In genomic region chr6:69664551-69664950, GRCh38 we compare ENCODE assay signal across 24 cellular contexts.
DNase-seq lines count a peak whose midpoint lies in the region; ATAC-seq, FAIRE-seq and TF ChIP-seq lines count a peak whose summit lies in the region.
"Had no signal": no experiment of that assay in that cellular context is flagged by ENCODE, and none has a peak within 500 bp of the region (broad histone marks: within the 10 kb centered on the region; RNA-seq: fewer than 3 reads in every experiment).

No MANE protein-coding gene starts in this region.

- BruUV-seq in HepG2 (replicated peaks; lab: Mats Ljungman, UMichigan): no TSS peak
- BruUV-seq in K562 (replicated peaks; lab: Mats Ljungman, UMichigan): no TSS peak

- ATAC-seq in HepG2 (no peak), right lobe of liver (no peak), K562 (no peak)
- ATAC-seq: GM12878 had no signal

- peaks cover 1% of the 10 kb centered on the region for H3K9me3 Mint-ChIP-seq in activated CD4-positive, alpha-beta T cell treated with anti-CD3 and anti-CD28 coated beads, Interleukin-2, amount 10 ng/mL, durations not matched to agents 24 days and 14 days

- no peaks in the 10 kb centered on the region for H3K36me3 Mint-ChIP-seq in activated CD4-positive, alpha-beta T cell treated with anti-CD3 and anti-CD28 coated beads, Interleukin-2, amount 10 ng/mL, durations not matched to agents 24 days and 14 days (ENCODE audit: low read depth)
- H3K36me3 Mint-ChIP-seq: CD14-positive monocyte; CD4-positive, alpha-beta memory T cell; CD4-positive, CD25-positive, alpha-beta regulatory T cell; CD8-positive, alpha-beta memory T cell had no signal

- 23% methylated on average over 1 of the region's 1 CpG for WGBS in HepG2 (ENCODE audit: low lambda C conversion rate)
- 60% methylated on average over 1 of the region's 1 CpG for WGBS in right lobe of liver (ENCODE audit: insufficient coverage, low coverage, low lambda C conversion rate, missing lambda C conversion rate)
- 0% methylated on average over 1 of the region's 1 CpG for WGBS in K562 (ENCODE audit: insufficient coverage, low coverage, missing lambda C conversion rate)

- FAIRE-seq in HepG2 (lab: Jason Lieb, UNC) (no peak), K562 (lab: Jason Lieb, UNC) (no peak)
- FAIRE-seq: A204.1, GM12878 had no signal

- in situ Hi-C loops in HepG2 (cut with HindIII; ENCODE audit: extremely low pct_ligation_motif_present, low pct_unique_long_range_greater_than_20kb) (no loop called here), K562 (cut with MboI) (no loop called here)

- H4K20me1 ChIP-seq in HepG2 (ENCODE audit: insufficient read depth, low read length) (no peaks in the 10 kb centered on the region), K562 (replicated peaks; ENCODE audit: control insufficient read depth, insufficient read depth, low read length) (no peaks in the 10 kb centered on the region)
- H4K20me1 ChIP-seq: BLaER1 had no signal

- H3K4me3 ChIP-seq in HepG2 (replicated peaks in 1 of 3; ENCODE audit: insufficient read depth in 1 of 3, low read depth in 2 of 3, low read length in 3 of 3) (no peak overlapping the region), right lobe of liver (no peak overlapping the region), K562 (no peak overlapping the region)
- H3K4me3 ChIP-seq: BLaER1, GM12878 had no signal

- H3K27ac Mint-ChIP-seq in activated CD4-positive, alpha-beta T cell treated with anti-CD3 and anti-CD28 coated beads, Interleukin-2, amount 10 ng/mL, durations not matched to agents 24 days and 14 days: no peak overlapping the region
- H3K27ac Mint-ChIP-seq: CD14-positive monocyte; CD4-positive, alpha-beta memory T cell; CD4-positive, CD25-positive, alpha-beta regulatory T cell; CD8-positive, alpha-beta memory T cell had no signal

- no peak for TF ChIP-seq POLR2A in HepG2 (IDR thresholded peaks at IDR 0.05; ENCODE audit: insufficient read depth in 1 of 2, low read depth in 2 of 2, low read length in 2 of 2)
- TF ChIP-seq POLR2A in right lobe of liver (IDR thresholded peaks at IDR 0.05): no peak
- no peak for TF ChIP-seq POLR2A in K562 (conservative IDR thresholded peaks at IDR 0.05)

- no peaks in the 10 kb centered on the region for H3K9me1 ChIP-seq in K562 (ENCODE audit: control insufficient read depth, insufficient read depth, low read length)

- H3K27ac ChIP-seq in HepG2 (ENCODE audit: extremely low read length, insufficient read depth, low read length) (no peak overlapping the region), right lobe of liver (no peak overlapping the region), K562 (ENCODE audit: extremely low read depth, low read depth, low read length) (no peak overlapping the region)
- H3K27ac ChIP-seq: BLaER1 had no signal

- H3K4me3 Mint-ChIP-seq in activated CD4-positive, alpha-beta T cell treated with anti-CD3 and anti-CD28 coated beads, Interleukin-2, amount 10 ng/mL, durations not matched to agents 24 days and 14 days: no peak overlapping the region
- H3K4me3 Mint-ChIP-seq: CD14-positive monocyte; CD4-positive, alpha-beta memory T cell; CD4-positive, CD25-positive, alpha-beta regulatory T cell; CD8-positive, alpha-beta memory T cell had no signal

- H3K4me1 ChIP-seq in HepG2 (ENCODE audit: insufficient read depth, low read length): no peaks in the 10 kb centered on the region
- no peaks in the 10 kb centered on the region for H3K4me1 ChIP-seq in right lobe of liver
- H3K4me1 ChIP-seq in K562 (replicated peaks in 1 of 2; ENCODE audit: control insufficient read depth in 2 of 2, insufficient read depth in 2 of 2, low read length in 2 of 2): no peaks in the 10 kb centered on the region

- TF ChIP-seq EP300 in HepG2 (IDR thresholded peaks at IDR 0.05; ENCODE audit: low read depth in 2 of 2, low read length in 2 of 2): no peak
- TF ChIP-seq EP300 in HepG2 (CRISPR knock-in tag; IDR thresholded peaks at IDR 0.05; ENCODE audit: borderline replicate concordance): no peak
- TF ChIP-seq EP300 in K562 (IDR thresholded peaks at IDR 0.05; ENCODE audit: low read length): no peak

- CTCF ChIA-PET in HepG2 (lab: Yijun Ruan, JAX; ENCODE audit: low intra/inter-chr PET ratio, low total read pairs): no interaction called here
- CTCF ChIA-PET in K562 (lab: Yijun Ruan, JAX; ENCODE audit: low intra/inter-chr PET ratio): no interaction called here

- H2AFZ ChIP-seq in HepG2 (ENCODE audit: low read length) (no peak overlapping the region), K562 (ENCODE audit: low read depth, low read length) (no peak overlapping the region)

- H3K4me1 Mint-ChIP-seq in activated CD4-positive, alpha-beta T cell treated with anti-CD3 and anti-CD28 coated beads, Interleukin-2, amount 10 ng/mL, durations not matched to agents 24 days and 14 days: peaks cover 2% of the 10 kb centered on the region
- H3K4me1 Mint-ChIP-seq: CD14-positive monocyte; CD8-positive, alpha-beta memory T cell had no signal

- no peak overlapping the region for H3K9ac ChIP-seq in HepG2 (ENCODE audit: insufficient read depth, low read depth, low read length)
- H3K9ac ChIP-seq in K562 (ENCODE audit: insufficient read depth in 1 of 2, low read depth in 2 of 2, low read length in 2 of 2): no peak overlapping the region
- H3K9ac ChIP-seq: BLaER1 had no signal

- intact Hi-C loops in HepG2 (cut with micrococcal nuclease; ENCODE audit: unreplicated experiment) (no loop called here), right lobe of liver (cut with DNase I) (no loop called here), K562 (cut with micrococcal nuclease) (no loop called here)
- intact Hi-C loops in activated CD4-positive, alpha-beta T cell treated with anti-CD3 and anti-CD28 coated beads, Interleukin-2, amount 10 ng/mL, durations not matched to agents 24 days and 14 days (cut with micrococcal nuclease): no loop called here

- TF ChIP-seq CTCF in HepG2 (CRISPR knock-in tag; IDR thresholded peaks at IDR 0.05): no peak
- TF ChIP-seq CTCF in right lobe of liver (IDR thresholded peaks at IDR 0.05): no peak
- TF ChIP-seq CTCF in K562 (IDR thresholded peaks at IDR 0.05 in 2 of 3, conservative IDR thresholded peaks at IDR 0.05 in 1 of 3; ENCODE audit: insufficient read depth in 2 of 3, low read depth in 1 of 3, low read length in 3 of 3): no peak

- H3K4me2 ChIP-seq in HepG2 (ENCODE audit: low read depth, low read length) (no peak overlapping the region), K562 (ENCODE audit: insufficient read depth, low read length) (no peak overlapping the region)
- H3K4me2 ChIP-seq: BLaER1 had no signal

- no peak for TF ChIP-seq RAD21 in HepG2 (CRISPR knock-in tag; IDR thresholded peaks at IDR 0.05)
- no peak for TF ChIP-seq RAD21 in K562 (CRISPR knock-in tag; conservative IDR thresholded peaks at IDR 0.05 in 1 of 2, IDR thresholded peaks at IDR 0.05 in 1 of 2)

- POLR2A ChIA-PET in HepG2 (lab: Yijun Ruan, JAX) (no interaction called here), K562 (lab: Yijun Ruan, JAX) (no interaction called here)

- H3K27me3 Mint-ChIP-seq in activated CD4-positive, alpha-beta T cell treated with anti-CD3 and anti-CD28 coated beads, Interleukin-2, amount 10 ng/mL, durations not matched to agents 24 days and 14 days: peaks cover 15% of the 10 kb centered on the region

- no peaks in the 10 kb centered on the region for H3K9me3 ChIP-seq in HepG2 (ENCODE audit: low read length)
- H3K9me3 ChIP-seq in right lobe of liver: no peaks in the 10 kb centered on the region
- no peaks in the 10 kb centered on the region for H3K9me3 ChIP-seq in K562 (replicated peaks; ENCODE audit: control insufficient read depth, insufficient read depth, low read depth, low read length)
- H3K9me3 ChIP-seq: BE2C, BLaER1 had no signal

- H3K27me3 ChIP-seq in HepG2 (ENCODE audit: control insufficient read depth in 1 of 2, insufficient read depth in 2 of 2, low read length in 2 of 2) (no peaks in the 10 kb centered on the region), right lobe of liver (no peaks in the 10 kb centered on the region), K562 (ENCODE audit: control insufficient read depth in 2 of 2, insufficient read depth in 2 of 2, low read length in 2 of 2) (no peaks in the 10 kb centered on the region)
- H3K27me3 ChIP-seq: BE2C, BLaER1 had no signal

- DNase-seq in HepG2 (ENCODE audit: low spot score) (no peak), right lobe of liver (no peak), K562 (ENCODE audit: extremely low read depth in 1 of 4, low spot score in 3 of 4) (no peak)
- no peak for DNase-seq in stimulated activated CD4-positive, alpha-beta T cell treated with anti-CD3 and anti-CD28 coated beads, Interleukin-12 subunit alpha, Interleukin-12 subunit beta, amount 100 ng/mL, for 4 hours
- no peak for DNase-seq in activated CD4-positive, alpha-beta T cell treated with anti-CD3 and anti-CD28 coated beads, Interleukin-2, amount 10 ng/mL, durations not matched to agents 24 days and 14 days
- DNase-seq: 8988T; ACHN; BE2C; C1 segment of cervical spinal cord; CD4-positive, alpha-beta memory T cell; CD4-positive, CD25-positive, alpha-beta regulatory T cell; CD8-positive, alpha-beta memory T cell; COR-L47; DMS 273 treated with DMSO at 0.1 percent for 48 hours; DMS153; DMS53; DMS79; DND-41; EL; GDM1 had no signal

- H3K36me3 ChIP-seq in HepG2 (replicated peaks in 1 of 2; ENCODE audit: control insufficient read depth in 1 of 2, insufficient read depth in 2 of 2, low read length in 2 of 2): no peaks in the 10 kb centered on the region
- H3K36me3 ChIP-seq in right lobe of liver: no peaks in the 10 kb centered on the region
- H3K36me3 ChIP-seq in K562 (ENCODE audit: control insufficient read depth, insufficient read depth, low read length): no peaks in the 10 kb centered on the region
- H3K36me3 ChIP-seq: BE2C, BLaER1 had no signal

- no peaks in the 10 kb centered on the region for H3K79me2 ChIP-seq in HepG2 (ENCODE audit: insufficient read depth, low read length)
- H3K79me2 ChIP-seq in K562 (ENCODE audit: control insufficient read depth, insufficient read depth, low read length): no peaks in the 10 kb centered on the region

TF ChIP-seq in HepG2, 621 proteins besides CTCF, POLR2A, EP300 and RAD21:
- TF ChIP-seq MAFK (conservative IDR thresholded peaks at IDR 0.05 in 1 of 2, IDR thresholded peaks at IDR 0.05 in 1 of 2; ENCODE audit: low read length in 2 of 2): peak in 1 of 2 experiments; percentile 62; a peak in 1 of 4 replicates
- TF ChIP-seq MAFF (IDR thresholded peaks at IDR 0.05; ENCODE audit: low read depth, low read length): 0 out of 2 replicates have a peak, but pooled peaks have one; percentile 21
- no peak for TF ChIP-seq RARG (CRISPR knock-in tag; IDR thresholded peaks at IDR 0.05; ENCODE audit: low read depth)

TF ChIP-seq in K562, 482 proteins besides CTCF, POLR2A, EP300 and RAD21 (continues in another document):
- TF ChIP-seq ZNF644 (tag; IDR thresholded peaks at IDR 0.05; ENCODE audit: low read depth): no peak
- TF ChIP-seq NR2F6 (CRISPR knock-in tag; IDR thresholded peaks at IDR 0.05): no peak
- peak; percentile 53 for TF ChIP-seq ZNF316 (IDR thresholded peaks at IDR 0.05)
- TF ChIP-seq MTA3 (IDR thresholded peaks at IDR 0.05; ENCODE audit: borderline replicate concordance): no peak
- no peak for TF ChIP-seq CEBPG (CRISPR knock-in tag; IDR thresholded peaks at IDR 0.05)
- no peak for TF ChIP-seq CEBPG (tag; conservative IDR thresholded peaks at IDR 0.05 in 1 of 2, IDR thresholded peaks at IDR 0.05 in 1 of 2)
- TF ChIP-seq SNAPC5 (CRISPR knock-in tag; IDR thresholded peaks at IDR 0.05): no peak
- no peak for TF ChIP-seq CBFA2T2 (conservative IDR thresholded peaks at IDR 0.05)

Comparison
In these comparisons a context has a peak if more than half of its experiments do, and no peak if none do; other contexts are left out.
1. Of the 241 proteins assayed by ChIP-seq in both HepG2 and K562: peak only in HepG2: MAFF; only in K562: none; in both: none; in neither: 239; mixed calls (peak in some experiments, not most) for 1.